20 cellular contexts compared by ENCODE assay signal in the genomic region with DNA sequence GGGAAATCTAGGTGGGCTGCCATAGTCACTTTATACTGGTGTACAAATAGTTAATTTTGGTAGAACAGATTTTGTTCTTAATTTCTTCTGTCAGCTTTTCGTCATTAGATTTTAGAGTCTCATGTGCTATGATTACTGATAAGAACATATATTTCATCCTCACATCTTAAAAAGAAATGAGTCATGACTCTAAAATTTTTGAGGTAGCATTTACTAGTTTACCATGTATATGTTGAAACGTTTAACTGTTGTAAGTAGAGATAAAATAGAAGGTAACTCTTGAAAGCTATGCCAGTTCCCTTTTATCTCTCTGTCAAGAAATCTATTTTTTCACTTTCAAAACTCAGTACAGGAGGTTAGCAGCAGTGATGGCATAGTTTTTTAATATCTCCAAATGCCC.
"Had no signal": no experiment of that assay in that cellular context is flagged by ENCODE, and none has a peak within 500 bp of the region (broad histone marks: within the 10 kb centered on the region; RNA-seq: fewer than 3 reads in every experiment).

No MANE protein-coding gene starts in this region.

- DNase-seq: activated CD4-positive, alpha-beta T cell treated with anti-CD3 and anti-CD28 coated beads for 48 hours; activated CD4-positive, alpha-beta T cell treated with anti-CD3 and anti-CD28 coated beads, Interleukin-2, amount 50 U/mL, for 4 hours; activated CD4-positive, CD25-positive, alpha-beta regulatory T cell treated with anti-CD3 and anti-CD28 coated beads, Interleukin-2, amount 50 U/mL, for 72 hours; activated CD8-positive, alpha-beta memory T cell treated with anti-CD3 and anti-CD28 coated beads for 24 hours; activated naive CD4-positive, alpha-beta T cell treated with anti-CD3 and anti-CD28 coated beads, Interleukin-2, amount 50 U/mL, for 16 hours; activated T-cell treated with anti-CD3 and anti-CD28 coated beads, Interleukin-2, amount 50 U/mL, for 48 hours; brain microvascular endothelial cell; MG63; MV-4-11; NCI-H1092 treated with DMSO at 0.1 percent for 48 hours; NCI-H1417 treated with DMSO at 0.1 percent for 48 hours; NCI-H1694 treated with DMSO at 0.1 percent for 48 hours; NCI-H2029 treated with DMSO at 0.1 percent for 48 hours; NCI-H510A treated with DMSO at 0.1 percent for 48 hours; NCI-H69; SHP77 treated with DMSO at 0.1 percent for 48 hours; T-helper 9 cell had no signal

- H3K36me3 ChIP-seq: brain microvascular endothelial cell had no signal

- ATAC-seq: WTC11 had no signal

- H3K4me3 Mint-ChIP-seq: T-helper 1 cell treated with Interleukin-12 subunit alpha and Interleukin-12 subunit beta and Interleukin-4 antibody, amounts not matched to agents 30 μg/mL and 1 μg/mL, for 36 hours; WTC11 had no signal

- H3K27ac ChIP-seq: brain microvascular endothelial cell, cardiac muscle cell had no signal

- H3K4me3 ChIP-seq: cardiac muscle cell, MG63 had no signal

- H3K4me1 Mint-ChIP-seq: WTC11 had no signal

- H3K27ac Mint-ChIP-seq: T-helper 1 cell treated with Interleukin-12 subunit alpha and Interleukin-12 subunit beta and Interleukin-4 antibody, amounts not matched to agents 30 μg/mL and 1 μg/mL, for 36 hours; WTC11 had no signal

- H3K27me3 ChIP-seq: brain microvascular endothelial cell, cardiac muscle cell, MG63 had no signal
